In genomic region chr3:161372321-161373260, GRCh38 we compare ENCODE assay signal across 9 cellular contexts. TPM values are rescaled to one million over a fixed set of nuclear protein-coding genes. Genes with fewer than 3 reads are reported as not detected.
DNase-seq lines count a peak whose midpoint lies in the region; ATAC-seq and TF ChIP-seq lines count a peak whose summit lies in the region.
"Had no signal": no experiment of that assay in that cellular context is flagged by ENCODE, and none has a peak within 500 bp of the region (broad histone marks: within the 10 kb centered on the region; RNA-seq: fewer than 3 reads in every experiment).

No MANE protein-coding gene starts in this region.

- H3K4me3 ChIP-seq in HUES6 (ENCODE audit: low read depth, low read length) (peak overlapping the region; percentile 69), coronary artery (peak overlapping the region; percentile 69), left lung (peak overlapping the region; percentile 26 to 31)

- H3K27me3 ChIP-seq in HUES6 (ENCODE audit: control insufficient read depth, insufficient read depth, low read length) (peaks cover 49% of the 10 kb centered on the region), left lung (peaks cover 41 to 60% of the 10 kb centered on the region in 2 donors)

- CTCF ChIA-PET in T-cell (lab: Charles Lee): no interaction called here

- H3K27ac ChIP-seq in HUES6 (ENCODE audit: low read depth, low read length) (no peak overlapping the region), coronary artery (no peak overlapping the region), left lung (no peak overlapping the region)

- TF ChIP-seq CTCF in coronary artery (IDR thresholded peaks at IDR 0.05) (no peak), left lung (IDR thresholded peaks at IDR 0.05) (no peak)

- H3K9ac ChIP-seq in HUES6 (ENCODE audit: low read length): peak overlapping the region; percentile 18

- H3K36me3 Mint-ChIP-seq in T-cell: no peaks in the 10 kb centered on the region

- H3K4me1 Mint-ChIP-seq in T-cell: peaks cover 16 to 19% (median 18%) of the 10 kb centered on the region in 3 donors

- H3K9me3 Mint-ChIP-seq in T-cell: no peaks in the 10 kb centered on the region

- DNase-seq in DMS 273 (lab: John Stamatoyannopoulos, UW; ENCODE audit: unreplicated experiment) (peak; percentile 85), T-cell (peak in 11 of 34 experiments; percentile 1 to 29 (median 18)), coronary artery (ENCODE audit: low spot score) (no peak), left lung (peak in 1 of 2 donors; percentile 68), NAMALWA (ENCODE audit: low spot score) (no peak)
- peak; percentile 3 to 7 for DNase-seq in stimulated activated CD4-positive, alpha-beta T cell treated with anti-CD3 and anti-CD28 coated beads, Interleukin-4, amount 100 ng/mL, for 4 hours

- intact Hi-C loops in left lung (cut with DNase I): no loop called here

- no peaks in the 10 kb centered on the region for H3K9me3 ChIP-seq in HUES6 (ENCODE audit: control insufficient read depth, insufficient read depth, low read depth, low read length)
- no peaks in the 10 kb centered on the region for H3K9me3 ChIP-seq in left lung

- H3K36me3 ChIP-seq in HUES6 (ENCODE audit: control insufficient read depth, insufficient read depth, low read length): no peaks in the 10 kb centered on the region
- no peaks in the 10 kb centered on the region for H3K36me3 ChIP-seq in left lung

- peaks cover 9% of the 10 kb centered on the region for H3K4me1 ChIP-seq in HUES6 (ENCODE audit: control insufficient read depth, insufficient read depth, low read length)
- peaks cover 18 to 21% of the 10 kb centered on the region in 2 donors for H3K4me1 ChIP-seq in left lung

- peak overlapping the region; percentile 78 to 84 (median 82) for H3K4me3 Mint-ChIP-seq in T-cell

- peak overlapping the region in 1 of 2 donors; percentile 16 for H3K27ac Mint-ChIP-seq in T-cell

- H3K27me3 Mint-ChIP-seq in T-cell: peaks cover 5 to 20% of the 10 kb centered on the region in 2 donors

- POLR2A ChIA-PET in T-cell (lab: Charles Lee): interaction anchor here in 1 of 2 donors (1.0 kb wide), 1 partner anchor 17 kb away, joined by 3 read pairs; no protein-coding TSS in a partner anchor

- ATAC-seq in GM21367 (IDR thresholded peaks at IDR 0.05; ENCODE audit: unreplicated experiment) (peak; percentile 48), T-cell (replicated peaks in 1 of 4) (peak; percentile 60 to 72 (median 64)), left lung (peak; percentile 77)

RNA-seq across cellular contexts. Expression of gene SPTSSB, which starts 1.3 kb away (rescaled TPM):
- total RNA-seq in T-cell: 1 to 10 TPM in 1 of 5 donors, under 1 TPM in 4; 0.12 to 2.3 (median 0.56) TPM
- not detected for total RNA-seq in left lung
- total RNA-seq: SK-MEL-5 had no signal

Comparison
In these comparisons a context has a peak if more than half of its experiments do, and no peak if none do; other contexts are left out.
1. DNase-seq: peak in DMS 273 (single experiment) and stimulated activated CD4-positive, alpha-beta T cell treated with anti-CD3 and anti-CD28 coated beads, Interleukin-4, amount 100 ng/mL, for 4 hours (2 of 2); none in coronary artery (single experiment) and NAMALWA (single experiment).
2. Peak in every context shown above with its lines, with median percentiles within 50 percentile points of each other: ATAC-seq and H3K4me3 ChIP-seq.